Comparison of ENCODE assay signal across 20 cellular contexts in the genomic region with DNA sequence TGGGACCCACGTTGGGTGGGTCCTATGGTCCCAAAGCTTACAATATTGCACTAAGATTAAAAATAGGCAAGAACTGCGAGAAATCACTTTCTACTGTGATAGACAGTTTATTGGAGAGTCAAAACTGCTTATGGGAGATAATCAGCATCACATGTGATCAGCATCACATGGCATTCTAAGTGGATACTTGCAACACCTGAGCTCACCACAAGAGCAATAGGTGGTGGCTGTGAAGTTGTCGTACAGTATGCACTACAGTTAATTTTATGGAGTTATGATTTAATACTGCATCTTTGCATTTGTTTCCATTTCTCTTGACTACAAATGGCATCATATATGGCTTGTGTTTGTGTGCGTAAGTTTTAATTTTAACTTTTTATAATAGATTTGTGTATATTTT. TPM values are rescaled to one million over a fixed set of nuclear protein-coding genes. Genes with fewer than 3 reads are reported as not detected.
DNase-seq lines count a peak whose midpoint lies in the region; ATAC-seq and TF ChIP-seq lines count a peak whose summit lies in the region.
"Had no signal": no experiment of that assay in that cellular context is flagged by ENCODE, and none has a peak within 500 bp of the region (broad histone marks: within the 10 kb centered on the region; RNA-seq: fewer than 3 reads in every experiment).

No MANE protein-coding gene starts in this region.

- H3K79me2 ChIP-seq in GM23338 (replicated peaks; ENCODE audit: insufficient read depth) (peaks cover 22% of the 10 kb centered on the region; the same call in 1 of the 2 replicates), PC-3 (ENCODE audit: low read length) (0 out of 2 replicates have a peak, but pooled peaks cover 6% of the 10 kb centered on the region)

- CTCF ChIA-PET in PC-3 (lab: Charles Lee), result interaction anchor here (0.6 kb wide), 1 partner anchor 123 kb away, joined by 3 read pairs; no protein-coding TSS in a partner anchor
- CTCF ChIA-PET in activated CD4-positive, alpha-beta memory T cell treated with anti-CD3 and anti-CD28 coated beads for 36 hours (lab: Charles Lee), result interaction anchor here (0.6 to 2.8 kb wide), 8 partner anchors 11 to 116 kb away, joined by 3 to 7 read pairs (median 6); no protein-coding TSS in a partner anchor

- H3F3A ChIP-seq in GM23338 (replicated peaks; ENCODE audit: low read depth) (no peaks in the 10 kb centered on the region), PC-3 (ENCODE audit: low read length, unreplicated experiment) (no peaks in the 10 kb centered on the region)

- H3K9ac ChIP-seq in PC-3 (ENCODE audit: low read length), result no peak overlapping the region

- BruUV-seq in PC-3 (replicated peaks; lab: Mats Ljungman, UMichigan), result no TSS peak

- H4K20me1 ChIP-seq in GM23338 (replicated peaks; ENCODE audit: insufficient read depth) (peaks cover 20% of the 10 kb centered on the region), PC-3 (ENCODE audit: low read length) (no peaks in the 10 kb centered on the region)

- H3K9me3 ChIP-seq in PC-3 (ENCODE audit: low read length) (no peaks in the 10 kb centered on the region), BE2C (no peaks in the 10 kb centered on the region)
- H3K9me3 ChIP-seq: gastrocnemius medialis, upper lobe of right lung had no signal

- peak; percentile 29 for DNase-seq in ELR (ENCODE audit: low read depth)
- DNase-seq in GM23338 (ENCODE audit: low spot score), result no peak
- peak; percentile 20 for DNase-seq in PC-3
- DNase-seq in epithelial cell of proximal tubule (ENCODE audit: low read depth), result no peak
- no peak for DNase-seq in activated CD4-positive, alpha-beta memory T cell treated with anti-CD3 and anti-CD28 coated beads for 36 hours
- DNase-seq in BE2C, result no peak
- DNase-seq: activated effector memory CD4-positive, alpha-beta T cell treated with Interleukin-2 at 50 U/mL for 16 hours; activated naive CD8-positive, alpha-beta T cell treated with anti-CD3 and anti-CD28 coated beads, Interleukin-2, amount 50 U/mL, for 24 hours; Calu3; gastrocnemius medialis; GDM1; NCI-H1436; NCI-H2171 treated with DMSO at 0.1 percent for 48 hours; NCI-H748 treated with DMSO at 0.1 percent for 48 hours; T-helper 9 cell; upper lobe of right lung had no signal

- H3K9me2 ChIP-seq in GM23338 (ENCODE audit: insufficient read depth), result no peaks in the 10 kb centered on the region
- H3K9me2 ChIP-seq in PC-3 (replicated peaks; ENCODE audit: low read length), result no peaks in the 10 kb centered on the region

- H3K4me1 ChIP-seq in GM23338 (ENCODE audit: insufficient read depth), result no peaks in the 10 kb centered on the region
- H3K4me1 ChIP-seq in PC-3 (ENCODE audit: insufficient read depth, low read length), result no peaks in the 10 kb centered on the region
- no peaks in the 10 kb centered on the region for H3K4me1 ChIP-seq in BE2C
- H3K4me1 ChIP-seq: gastrocnemius medialis, upper lobe of right lung had no signal

- H3K36me3 ChIP-seq in GM23338 (ENCODE audit: insufficient read depth) (peaks cover 20% of the 10 kb centered on the region), PC-3 (ENCODE audit: low read depth, low read length) (peaks cover 42% of the 10 kb centered on the region), BE2C (peaks cover 9% of the 10 kb centered on the region)

- no peak overlapping the region for H3K27ac ChIP-seq in GM23338 (ENCODE audit: low read depth)
- H3K27ac ChIP-seq in PC-3 (ENCODE audit: low read length), result no peak overlapping the region
- H3K27ac ChIP-seq: gastrocnemius medialis, upper lobe of right lung had no signal

- no peaks in the 10 kb centered on the region for H3K27me3 Mint-ChIP-seq in GM23338 (ENCODE audit: insufficient read depth, low read depth, poor library complexity)
- no peaks in the 10 kb centered on the region for H3K27me3 Mint-ChIP-seq in activated CD4-positive, alpha-beta memory T cell treated with anti-CD3 and anti-CD28 coated beads for 36 hours
- H3K27me3 Mint-ChIP-seq: activated naive CD8-positive, alpha-beta T cell treated with anti-CD3 and anti-CD28 coated beads, Interleukin-2, amount 50 U/mL, for 24 hours; dendritic cell treated with granulocyte-macrophage colony-stimulating factor and Interleukin-4, amounts not matched to agents 40 ng/mL and 50 ng/mL, for 4 days; natural killer cell treated with Interleukin-12 subunit alpha and Interleukin-12 subunit beta and Interleukin-15 and Interleukin-18, amount 100 ng/mL, for 72 hours had no signal

- no peaks in the 10 kb centered on the region for H3K4me1 Mint-ChIP-seq in GM23338
- H3K4me1 Mint-ChIP-seq in activated CD4-positive, alpha-beta memory T cell treated with anti-CD3 and anti-CD28 coated beads for 36 hours (ENCODE audit: low read depth), result peaks cover 3% of the 10 kb centered on the region

- no peaks in the 10 kb centered on the region for H3K27me3 ChIP-seq in GM23338 (ENCODE audit: insufficient read depth)
- H3K27me3 ChIP-seq in PC-3 (ENCODE audit: low read length), result no peaks in the 10 kb centered on the region
- no peaks in the 10 kb centered on the region for H3K27me3 ChIP-seq in BE2C
- H3K27me3 ChIP-seq: gastrocnemius medialis, upper lobe of right lung had no signal

- H3K4me2 ChIP-seq in GM23338 (no peak overlapping the region), PC-3 (ENCODE audit: low read length) (no peak overlapping the region)

- H3K36me3 Mint-ChIP-seq in GM23338 (ENCODE audit: low read depth), result peaks cover 55% of the 10 kb centered on the region
- peaks cover 22% of the 10 kb centered on the region for H3K36me3 Mint-ChIP-seq in activated CD4-positive, alpha-beta memory T cell treated with anti-CD3 and anti-CD28 coated beads for 36 hours

- no peak overlapping the region for H3K27ac Mint-ChIP-seq in GM23338
- no peak overlapping the region for H3K27ac Mint-ChIP-seq in activated CD4-positive, alpha-beta memory T cell treated with anti-CD3 and anti-CD28 coated beads for 36 hours
- H3K27ac Mint-ChIP-seq: activated naive CD8-positive, alpha-beta T cell treated with anti-CD3 and anti-CD28 coated beads, Interleukin-2, amount 50 U/mL, for 24 hours; dendritic cell treated with granulocyte-macrophage colony-stimulating factor and Interleukin-4, amounts not matched to agents 40 ng/mL and 50 ng/mL, for 4 days; natural killer cell treated with Interleukin-12 subunit alpha and Interleukin-12 subunit beta and Interleukin-15 and Interleukin-18, amount 100 ng/mL, for 72 hours had no signal

- ATAC-seq in GM23338, result peak; percentile 30; the same call in 1 of the 3 replicates
- peak; percentile 38; the same call in 1 of the 2 replicates for ATAC-seq in PC-3
- ATAC-seq in esophagus mucosa, result no peak
- no peak for ATAC-seq in HG03196 (IDR thresholded peaks at IDR 0.05; ENCODE audit: unreplicated experiment)
- ATAC-seq: activated naive CD8-positive, alpha-beta T cell treated with anti-CD3 and anti-CD28 coated beads, Interleukin-2, amount 50 U/mL, for 24 hours; gastrocnemius medialis; natural killer cell treated with Interleukin-12 subunit alpha and Interleukin-12 subunit beta and Interleukin-15 and Interleukin-18, amount 100 ng/mL, for 72 hours; upper lobe of right lung had no signal

- POLR2A ChIA-PET in PC-3 (lab: Charles Lee; ENCODE audit: unreplicated experiment), result no interaction called here
- POLR2A ChIA-PET in activated CD4-positive, alpha-beta memory T cell treated with anti-CD3 and anti-CD28 coated beads for 36 hours (lab: Charles Lee), result interaction anchor here (1.1 kb wide), 1 partner anchor 84 kb away, joined by 3 read pairs; no protein-coding TSS in a partner anchor

- H3K4me3 Mint-ChIP-seq in GM23338, result no peak overlapping the region
- H3K4me3 Mint-ChIP-seq in activated CD4-positive, alpha-beta memory T cell treated with anti-CD3 and anti-CD28 coated beads for 36 hours, result no peak overlapping the region
- H3K4me3 Mint-ChIP-seq: activated naive CD8-positive, alpha-beta T cell treated with anti-CD3 and anti-CD28 coated beads, Interleukin-2, amount 50 U/mL, for 24 hours; dendritic cell treated with granulocyte-macrophage colony-stimulating factor and Interleukin-4, amounts not matched to agents 40 ng/mL and 50 ng/mL, for 4 days; natural killer cell treated with Interleukin-12 subunit alpha and Interleukin-12 subunit beta and Interleukin-15 and Interleukin-18, amount 100 ng/mL, for 72 hours had no signal

- no peaks in the 10 kb centered on the region for H3K9me3 Mint-ChIP-seq in GM23338
- no peaks in the 10 kb centered on the region for H3K9me3 Mint-ChIP-seq in activated CD4-positive, alpha-beta memory T cell treated with anti-CD3 and anti-CD28 coated beads for 36 hours
- H3K9me3 Mint-ChIP-seq: activated naive CD8-positive, alpha-beta T cell treated with anti-CD3 and anti-CD28 coated beads, Interleukin-2, amount 50 U/mL, for 24 hours; dendritic cell treated with granulocyte-macrophage colony-stimulating factor and Interleukin-4, amounts not matched to agents 40 ng/mL and 50 ng/mL, for 4 days; natural killer cell treated with Interleukin-12 subunit alpha and Interleukin-12 subunit beta and Interleukin-15 and Interleukin-18, amount 100 ng/mL, for 72 hours had no signal

- no peak overlapping the region for H2AFZ ChIP-seq in GM23338
- no peak overlapping the region for H2AFZ ChIP-seq in PC-3 (ENCODE audit: low read length)

- no peak overlapping the region for H3K4me3 ChIP-seq in GM23338
- H3K4me3 ChIP-seq in PC-3 (ENCODE audit: low read length), result no peak overlapping the region
- H3K4me3 ChIP-seq in epithelial cell of proximal tubule (ENCODE audit: low read depth, low read length), result no peak overlapping the region
- H3K4me3 ChIP-seq in BE2C (ENCODE audit: low read depth, low read length), result no peak overlapping the region
- H3K4me3 ChIP-seq: gastrocnemius medialis, upper lobe of right lung had no signal

- TF ChIP-seq CTCF in GM23338 (conservative IDR thresholded peaks at IDR 0.05; ENCODE audit: low read depth in 2 of 2), result no peak; a peak in 1 of 4 replicates
- TF ChIP-seq CTCF in PC-3 (conservative IDR thresholded peaks at IDR 0.05; ENCODE audit: low read depth, low read length), result peak; percentile 19; the same call in 1 of the 2 replicates
- TF ChIP-seq CTCF in epithelial cell of proximal tubule (conservative IDR thresholded peaks at IDR 0.05; ENCODE audit: low read depth, low read length), result peak; percentile 17
- no peak for TF ChIP-seq CTCF in BE2C (IDR thresholded peaks at IDR 0.05; ENCODE audit: low read depth, low read length)

- intact Hi-C loops in PC-3 (cut with micrococcal nuclease), result no loop called here
- intact Hi-C loops in activated CD4-positive, alpha-beta memory T cell treated with anti-CD3 and anti-CD28 coated beads for 36 hours (cut with micrococcal nuclease), result no loop called here

TF ChIP-seq in GM23338, 12 proteins besides CTCF, POLR2A, EP300 and RAD21 (continues in another document):
- TF ChIP-seq POLR2AphosphoS5 (IDR thresholded peaks at IDR 0.05; ENCODE audit: low read depth) (no peak), NANOG (IDR thresholded peaks at IDR 0.05; ENCODE audit: borderline replicate concordance) (no peak), CREB1 (CRISPR knock-in tag; IDR thresholded peaks at IDR 0.05; ENCODE audit: low read depth) (no peak)

RNA-seq across cellular contexts. Expression of a gene that starts 11.6 kb away (rescaled TPM):
- 31.1 and 34.6 TPM in 2 replicates for total RNA-seq in GM23338 (2014; rRNA removed; shearing (Covaris generic))
- 39.4 and 43.7 TPM in 2 replicates for polyA plus RNA-seq in GM23338 (2016; fragmentation: Nextera tagmentation; extraction: Ambion mirVana)
- 50.8 and 64.1 TPM in 2 replicates for total RNA-seq in PC-3 (2014; rRNA removed)
- total RNA-seq in epithelial cell of proximal tubule, result 17.5 and 43.0 TPM in 2 replicates
- 10 to 100 TPM; 16.3 to 16.4 TPM for total RNA-seq in activated CD4-positive, alpha-beta memory T cell treated with anti-CD3 and anti-CD28 coated beads for 36 hours
- polyA plus RNA-seq in BE2C (2012; ENCODE audit: insufficient read depth, insufficient read length, low read depth), result 32.5 TPM
- 10.8 TPM for total RNA-seq in esophagus mucosa

Comparison
In these comparisons a context has a peak if more than half of its experiments do, and no peak if none do; other contexts are left out.
1. DNase-seq: peak in ELR (single experiment) and PC-3 (single experiment); none in GM23338 (single experiment), epithelial cell of proximal tubule (single experiment), activated CD4-positive, alpha-beta memory T cell treated with anti-CD3 and anti-CD28 coated beads for 36 hours (single experiment) and BE2C (single experiment).
2. ATAC-seq: peak in GM23338 (single experiment) and PC-3 (single experiment); none in esophagus mucosa (single experiment) and HG03196 (single experiment).
3. CTCF ChIP-seq: peak in PC-3 (single experiment) and epithelial cell of proximal tubule (single experiment); none in GM23338 (0 of 2) and BE2C (single experiment).